Comparison of ENCODE assay signal across 8 cellular contexts in genomic region chr2:240454031-240454901, GRCh38. TPM values are rescaled to one million over a fixed set of nuclear protein-coding genes. Genes with fewer than 3 reads are reported as not detected.
DNase-seq lines count a peak whose midpoint lies in the region; ATAC-seq, FAIRE-seq and TF ChIP-seq lines count a peak whose summit lies in the region.

No MANE protein-coding gene starts in this region.

- no peaks in the 10 kb centered on the region for H3K9me3 ChIP-seq in kidney (ENCODE audit: control insufficient read depth in 1 of 2, low read length in 2 of 2)
- H3K9me3 ChIP-seq in stomach, result no peaks in the 10 kb centered on the region

- FAIRE-seq in kidney (lab: Jason Lieb, UNC), result no peak

- H3K9ac ChIP-seq in kidney (ENCODE audit: low read length in 2 of 2), result no peak overlapping the region

- H3K27ac Mint-ChIP-seq in activated CD8-positive, alpha-beta T cell treated with anti-CD3 and anti-CD28 coated beads for 36 hours, result no peak overlapping the region
- no peak overlapping the region for H3K27ac Mint-ChIP-seq in activated CD8-positive, alpha-beta T cell treated with anti-CD3 and anti-CD28 coated beads, Interleukin-2, amount 10 ng/mL, durations not matched to agents 7 days and 5 days

- H3K4me3 ChIP-seq in kidney (ENCODE audit: low read length in 2 of 2), result no peak overlapping the region
- H3K4me3 ChIP-seq in stomach, result peak overlapping the region; percentile 37 to 80 (median 64)

- CTCF ChIA-PET in activated CD8-positive, alpha-beta T cell treated with anti-CD3 and anti-CD28 coated beads for 36 hours (lab: Charles Lee), result no interaction called here
- CTCF ChIA-PET in activated CD8-positive, alpha-beta T cell treated with anti-CD3 and anti-CD28 coated beads, Interleukin-2, amount 10 ng/mL, durations not matched to agents 7 days and 5 days (lab: Charles Lee), result no interaction called here

- 33 to 62% (median 41%) methylated on average over 27 to 40 of the region's 40 CpGs for WGBS in stomach, 5 donors

- TF ChIP-seq EP300 in stomach (IDR thresholded peaks at IDR 0.05), result no peak

- H3K9me3 Mint-ChIP-seq in activated CD8-positive, alpha-beta T cell treated with anti-CD3 and anti-CD28 coated beads for 36 hours, result no peaks in the 10 kb centered on the region
- H3K9me3 Mint-ChIP-seq in activated CD8-positive, alpha-beta T cell treated with anti-CD3 and anti-CD28 coated beads, Interleukin-2, amount 10 ng/mL, durations not matched to agents 7 days and 5 days (ENCODE audit: insufficient read depth), result no peaks in the 10 kb centered on the region

- ATAC-seq in activated CD8-positive, alpha-beta T cell treated with anti-CD3 and anti-CD28 coated beads for 36 hours, result peak; percentile 40
- no peak for ATAC-seq in activated CD8-positive, alpha-beta T cell treated with anti-CD3 and anti-CD28 coated beads, Interleukin-2, amount 10 ng/mL, durations not matched to agents 7 days and 5 days
- ATAC-seq in HG03135 (IDR thresholded peaks at IDR 0.05; ENCODE audit: unreplicated experiment), result no peak

- no peaks in the 10 kb centered on the region for H3K36me3 Mint-ChIP-seq in activated CD8-positive, alpha-beta T cell treated with anti-CD3 and anti-CD28 coated beads for 36 hours (ENCODE audit: low read depth)
- H3K36me3 Mint-ChIP-seq in activated CD8-positive, alpha-beta T cell treated with anti-CD3 and anti-CD28 coated beads, Interleukin-2, amount 10 ng/mL, durations not matched to agents 7 days and 5 days (ENCODE audit: low read depth), result no peaks in the 10 kb centered on the region

- no peak for TF ChIP-seq CTCF in activated CD8-positive, alpha-beta T cell treated with anti-CD3 and anti-CD28 coated beads for 36 hours (IDR thresholded peaks at IDR 0.05)
- no peak for TF ChIP-seq CTCF in kidney (IDR thresholded peaks at IDR 0.05; ENCODE audit: borderline replicate concordance, extremely low read depth, insufficient read depth)
- no peak for TF ChIP-seq CTCF in stomach (IDR thresholded peaks at IDR 0.05)

- no peak for TF ChIP-seq POLR2A in stomach (IDR thresholded peaks at IDR 0.05)

- H3K27ac ChIP-seq in kidney (ENCODE audit: low read depth in 2 of 2, low read length in 2 of 2), result no peak overlapping the region
- peak overlapping the region in 1 of 5 donors; percentile 54 for H3K27ac ChIP-seq in stomach

- peaks cover 0 to 78% (median 55%) of the 10 kb centered on the region in 3 donors for H3K27me3 ChIP-seq in stomach

- DNase-seq in activated CD8-positive, alpha-beta T cell treated with anti-CD3 and anti-CD28 coated beads for 36 hours, result no peak
- DNase-seq in activated CD8-positive, alpha-beta T cell treated with anti-CD3 and anti-CD28 coated beads, Interleukin-2, amount 10 ng/mL, durations not matched to agents 7 days and 5 days, result no peak
- DNase-seq in astrocyte of the hippocampus (ENCODE audit: low read depth, low spot score) (peak; percentile 30), kidney (peak; percentile 73), stomach (no peak), NCI-H1436 treated with DMSO at 0.1 percent for 48 hours (lab: John Stamatoyannopoulos, UW) (no peak), GM19238 (ENCODE audit: insufficient read length, low spot score) (no peak)

- peaks cover 42% of the 10 kb centered on the region for H3K27me3 Mint-ChIP-seq in activated CD8-positive, alpha-beta T cell treated with anti-CD3 and anti-CD28 coated beads for 36 hours
- H3K27me3 Mint-ChIP-seq in activated CD8-positive, alpha-beta T cell treated with anti-CD3 and anti-CD28 coated beads, Interleukin-2, amount 10 ng/mL, durations not matched to agents 7 days and 5 days (ENCODE audit: low read depth), result peaks cover 43% of the 10 kb centered on the region

- intact Hi-C loops in activated CD8-positive, alpha-beta T cell treated with anti-CD3 and anti-CD28 coated beads for 36 hours (cut with micrococcal nuclease), result no loop called here
- intact Hi-C loops in kidney (cut with DNase I) (no loop called here), stomach (cut with DNase I; ENCODE audit: low total_unique reads) (no loop called here)

- H3K36me3 ChIP-seq in kidney (ENCODE audit: control insufficient read depth in 1 of 2, insufficient read depth in 2 of 2, low read length in 2 of 2) (no peaks in the 10 kb centered on the region), stomach (peaks cover 0 to 1% (median 0%) of the 10 kb centered on the region in 4 donors)

- no peak overlapping the region for H3K4me3 Mint-ChIP-seq in activated CD8-positive, alpha-beta T cell treated with anti-CD3 and anti-CD28 coated beads for 36 hours
- H3K4me3 Mint-ChIP-seq in activated CD8-positive, alpha-beta T cell treated with anti-CD3 and anti-CD28 coated beads, Interleukin-2, amount 10 ng/mL, durations not matched to agents 7 days and 5 days, result no peak overlapping the region

- H3K4me1 ChIP-seq in kidney (ENCODE audit: control insufficient read depth in 1 of 2, insufficient read depth in 1 of 2, low read depth in 1 of 2, low read length in 2 of 2) (peaks cover 0 to 9% of the 10 kb centered on the region in 2 donors), stomach (peaks cover 27 to 61% (median 50%) of the 10 kb centered on the region in 4 donors)

- POLR2A ChIA-PET in activated CD8-positive, alpha-beta T cell treated with anti-CD3 and anti-CD28 coated beads for 36 hours (lab: Charles Lee), result interaction anchor here (0.7 kb wide), 1 partner anchor 112 kb away, joined by 4 read pairs; no protein-coding TSS in a partner anchor
- POLR2A ChIA-PET in activated CD8-positive, alpha-beta T cell treated with anti-CD3 and anti-CD28 coated beads, Interleukin-2, amount 10 ng/mL, durations not matched to agents 7 days and 5 days (lab: Charles Lee), result no interaction called here

- H3K4me1 Mint-ChIP-seq in activated CD8-positive, alpha-beta T cell treated with anti-CD3 and anti-CD28 coated beads for 36 hours (ENCODE audit: low read depth), result peaks cover 7% of the 10 kb centered on the region
- H3K4me1 Mint-ChIP-seq in activated CD8-positive, alpha-beta T cell treated with anti-CD3 and anti-CD28 coated beads, Interleukin-2, amount 10 ng/mL, durations not matched to agents 7 days and 5 days (ENCODE audit: low read depth), result peaks cover 6% of the 10 kb centered on the region

RNA-seq across cellular contexts. Expression of gene GPC1, which starts 18.8 kb away (rescaled TPM):
- 1 to 10 TPM in 1 of 2 experiments, under 1 TPM in 1; 0.83 to 1.2 TPM for total RNA-seq in activated CD8-positive, alpha-beta T cell treated with anti-CD3 and anti-CD28 coated beads for 36 hours
- 1 to 10 TPM; 4.4 to 5.7 TPM for total RNA-seq in activated CD8-positive, alpha-beta T cell treated with anti-CD3 and anti-CD28 coated beads, Interleukin-2, amount 10 ng/mL, durations not matched to agents 7 days and 5 days
- total RNA-seq in kidney, result 124 TPM
- 18.4 TPM for polyA plus RNA-seq in kidney (ENCODE audit: insufficient read depth, low read depth, low replicate concordance)
- 100 to 1,000 TPM in 1 of 5 donors, 10 to 100 TPM in 4; 11.7 to 117 (median 28.8) TPM for total RNA-seq in stomach
- 10 to 100 TPM in 2 of 3 donors, 1 to 10 TPM in 1; 6.3 to 40.1 (median 14.0) TPM for polyA plus RNA-seq in stomach

Comparison
In these comparisons a context has a peak if more than half of its experiments do, and no peak if none do; other contexts are left out.
1. DNase-seq: peak in astrocyte of the hippocampus (single experiment) and kidney (single experiment); none in activated CD8-positive, alpha-beta T cell treated with anti-CD3 and anti-CD28 coated beads for 36 hours (single experiment), activated CD8-positive, alpha-beta T cell treated with anti-CD3 and anti-CD28 coated beads, Interleukin-2, amount 10 ng/mL, durations not matched to agents 7 days and 5 days (single experiment), stomach (single experiment), NCI-H1436 treated with DMSO at 0.1 percent for 48 hours (single experiment) and GM19238 (single experiment).
2. H3K4me3 ChIP-seq: peak in stomach (4 of 4); none in kidney (0 of 2).